Comparison of ENCODE assay signal across 12 cellular contexts in genomic region chr12:89454080-89454848, GRCh38.
DNase-seq lines count a peak whose midpoint lies in the region; ATAC-seq, FAIRE-seq and TF ChIP-seq lines count a peak whose summit lies in the region.
"Had no signal": no experiment of that assay in that cellular context is flagged by ENCODE, and none has a peak within 500 bp of the region (broad histone marks: within the 10 kb centered on the region; RNA-seq: fewer than 3 reads in every experiment).

No MANE protein-coding gene starts in this region.

- H3K36me3 Mint-ChIP-seq in H9 (ENCODE audit: insufficient read depth in 1 of 3, low read depth in 3 of 3), result no peaks in the 10 kb centered on the region
- H3K36me3 Mint-ChIP-seq in central memory CD8-positive, alpha-beta T cell (ENCODE audit: insufficient read depth), result peaks cover 6% of the 10 kb centered on the region
- H3K36me3 Mint-ChIP-seq in stimulated activated naive B cell treated with anti-CD40 and anti-IgM and Interleukin-4, amounts not matched to agents 10 μg/mL and 1 μg/mL and 100 μg/mL, for 72 hours, result peaks cover 0 to 7% of the 10 kb centered on the region in 2 donors

- no peak overlapping the region for H2AFZ ChIP-seq in H9 (ENCODE audit: low read length)

- H2BK20ac ChIP-seq in H9 (ENCODE audit: low read depth, low read length, poor library complexity, severe bottlenecking), result no peak overlapping the region

- H2BK12ac ChIP-seq in H9 (ENCODE audit: insufficient read length, low read depth, low read length), result no peak overlapping the region

- DNase-seq in H9 (peak; percentile 34), kidney (no peak), HUDEP-2 (lab: John Stamatoyannopoulos, UW; ENCODE audit: unreplicated experiment in 76 of 76) (no peak)
- DNase-seq in central memory CD8-positive, alpha-beta T cell (ENCODE audit: low spot score in 2 of 2), result no peak
- DNase-seq in stimulated activated naive B cell treated with anti-CD40 and anti-IgM and Interleukin-4, amounts not matched to agents 10 μg/mL and 1 μg/mL and 100 μg/mL, for 72 hours, result no peak
- no peak for DNase-seq in effector CD4-positive, alpha-beta T cell
- DNase-seq: activated CD4-positive, CD25-positive, alpha-beta regulatory T cell treated with anti-CD3 and anti-CD28 coated beads, Interleukin-2, amount 50 U/mL, for 72 hours; DMS79 treated with DMSO at 0.1 percent for 48 hours had no signal

- no peak overlapping the region for H3K4me3 ChIP-seq in kidney (ENCODE audit: low read length in 2 of 2)

- H3K27me3 Mint-ChIP-seq in H9 (ENCODE audit: low read depth), result no peaks in the 10 kb centered on the region
- no peaks in the 10 kb centered on the region for H3K27me3 Mint-ChIP-seq in central memory CD8-positive, alpha-beta T cell
- H3K27me3 Mint-ChIP-seq in stimulated activated naive B cell treated with anti-CD40 and anti-IgM and Interleukin-4, amounts not matched to agents 10 μg/mL and 1 μg/mL and 100 μg/mL, for 72 hours, result no peaks in the 10 kb centered on the region
- H3K27me3 Mint-ChIP-seq: activated naive CD8-positive, alpha-beta T cell had no signal

- H3K79me2 ChIP-seq in H9 (ENCODE audit: insufficient read depth, low read length), result no peaks in the 10 kb centered on the region

- no peak for FAIRE-seq in kidney (lab: Jason Lieb, UNC)
- FAIRE-seq: urothelium cell line had no signal

- no peak overlapping the region for H3K4ac ChIP-seq in H9 (ENCODE audit: low read depth, low read length)

- no peaks in the 10 kb centered on the region for H3K9me3 Mint-ChIP-seq in H9
- H3K9me3 Mint-ChIP-seq in central memory CD8-positive, alpha-beta T cell, result no peaks in the 10 kb centered on the region
- no peaks in the 10 kb centered on the region for H3K9me3 Mint-ChIP-seq in stimulated activated naive B cell treated with anti-CD40 and anti-IgM and Interleukin-4, amounts not matched to agents 10 μg/mL and 1 μg/mL and 100 μg/mL, for 72 hours

- H3K18ac ChIP-seq in H9 (ENCODE audit: insufficient read length, low read depth, low read length), result no peak overlapping the region

- no peak overlapping the region for H3K56ac ChIP-seq in H9 (ENCODE audit: insufficient read length, low read depth, low read length)

- H4K91ac ChIP-seq in H9 (ENCODE audit: insufficient read length, low read depth, low read length), result no peak overlapping the region

- peak overlapping the region in 1 of 3 experiments; percentile 68; a peak in 1 of 7 replicates for H3K27ac Mint-ChIP-seq in H9
- peak overlapping the region; percentile 6 for H3K27ac Mint-ChIP-seq in central memory CD8-positive, alpha-beta T cell (ENCODE audit: low read depth)
- peak overlapping the region; percentile 42 for H3K27ac Mint-ChIP-seq in stimulated activated naive B cell treated with anti-CD40 and anti-IgM and Interleukin-4, amounts not matched to agents 10 μg/mL and 1 μg/mL and 100 μg/mL, for 72 hours
- H3K27ac Mint-ChIP-seq: activated naive CD8-positive, alpha-beta T cell had no signal

- no peak overlapping the region for H4K5ac ChIP-seq in H9 (ENCODE audit: insufficient read length, low read depth, low read length)

- WGBS in H9 (ENCODE audit: extremely low coverage, insufficient read length, low lambda C conversion rate), result no CpG with 5 or more reads among the region's 7 CpGs

- no peak overlapping the region for H3T11ph ChIP-seq in H9 (ENCODE audit: low read length)

- no peak overlapping the region for H2AK5ac ChIP-seq in H9 (ENCODE audit: insufficient read length, low read length)

- no peak overlapping the region for H3K14ac ChIP-seq in H9 (ENCODE audit: insufficient read depth, low read length)

- H3K4me2 ChIP-seq in H9 (ENCODE audit: insufficient read depth, insufficient read length, low read length), result no peak overlapping the region

- H2BK5ac ChIP-seq in H9 (ENCODE audit: insufficient read length, low read length), result no peak overlapping the region

- H3K9me3 ChIP-seq in H9 (ENCODE audit: control insufficient read depth, low read depth, low read length) (no peaks in the 10 kb centered on the region), kidney (ENCODE audit: control insufficient read depth in 1 of 2, low read length in 2 of 2) (no peaks in the 10 kb centered on the region)

- H3K23me2 ChIP-seq in H9 (ENCODE audit: insufficient read length, low read depth, low read length, poor library complexity, severe bottlenecking), result no peaks in the 10 kb centered on the region

- H3K79me1 ChIP-seq in H9 (ENCODE audit: insufficient read depth, low read depth, low read length, poor library complexity, severe bottlenecking), result no peaks in the 10 kb centered on the region

- no peak overlapping the region for H4K8ac ChIP-seq in H9 (replicated peaks; ENCODE audit: insufficient read length, low read depth, low read length)

- peak overlapping the region in 1 of 2 experiments; percentile 1; a peak in 2 of 5 replicates for H3K4me3 Mint-ChIP-seq in H9
- no peak overlapping the region for H3K4me3 Mint-ChIP-seq in central memory CD8-positive, alpha-beta T cell
- no peak overlapping the region for H3K4me3 Mint-ChIP-seq in stimulated activated naive B cell treated with anti-CD40 and anti-IgM and Interleukin-4, amounts not matched to agents 10 μg/mL and 1 μg/mL and 100 μg/mL, for 72 hours
- H3K4me3 Mint-ChIP-seq: activated naive CD8-positive, alpha-beta T cell had no signal

- no peak overlapping the region for H3K23ac ChIP-seq in H9 (ENCODE audit: insufficient read length, low read depth, low read length)

- no peak overlapping the region for H3K9ac ChIP-seq in H9 (ENCODE audit: extremely low read depth, insufficient read length, low read length)
- H3K9ac ChIP-seq in kidney (ENCODE audit: low read length in 2 of 2), result no peak overlapping the region

- TF ChIP-seq CTCF in H9 (conservative IDR thresholded peaks at IDR 0.05), result no peak
- no peak for TF ChIP-seq CTCF in kidney (IDR thresholded peaks at IDR 0.05; ENCODE audit: borderline replicate concordance, extremely low read depth, insufficient read depth)

- no peaks in the 10 kb centered on the region for H3K36me3 ChIP-seq in kidney (ENCODE audit: control insufficient read depth in 1 of 2, insufficient read depth in 2 of 2, low read length in 2 of 2)

- H3K27ac ChIP-seq in H9 (ENCODE audit: insufficient read length, low read depth, low read length) (no peak overlapping the region), kidney (ENCODE audit: low read depth in 2 of 2, low read length in 2 of 2) (peak overlapping the region; percentile 18 to 48)

- H2BK15ac ChIP-seq in H9 (ENCODE audit: low read depth, low read length), result no peak overlapping the region

- H3K4me1 ChIP-seq in H9 (ENCODE audit: insufficient read depth, low read length) (peaks cover 9% of the 10 kb centered on the region; the same call in 1 of the 2 replicates), kidney (ENCODE audit: control insufficient read depth in 1 of 2, insufficient read depth in 1 of 2, low read depth in 1 of 2, low read length in 2 of 2) (peaks cover 16 to 25% of the 10 kb centered on the region in 2 donors)

- H4K20me1 ChIP-seq in H9 (ENCODE audit: control insufficient read depth, insufficient read depth, insufficient read length), result no peaks in the 10 kb centered on the region

- no peak for ATAC-seq in central memory CD8-positive, alpha-beta T cell (replicated peaks; ENCODE audit: extremely low read depth, poor library complexity, severe bottlenecking)
- no peak for ATAC-seq in stimulated activated naive B cell treated with anti-CD40 and anti-IgM and Interleukin-4, amounts not matched to agents 10 μg/mL and 1 μg/mL and 100 μg/mL, for 72 hours (replicated peaks)
- ATAC-seq in HG03097 (IDR thresholded peaks at IDR 0.05; ENCODE audit: low FRiP score, unreplicated experiment), result no peak
- no peak for ATAC-seq in GM19463 (IDR thresholded peaks at IDR 0.05; ENCODE audit: unreplicated experiment)

- peaks cover 29 to 33% of the 10 kb centered on the region in 2 experiments for H3K4me1 Mint-ChIP-seq in H9
- H3K4me1 Mint-ChIP-seq in central memory CD8-positive, alpha-beta T cell, result peaks cover 19% of the 10 kb centered on the region
- H3K4me1 Mint-ChIP-seq in stimulated activated naive B cell treated with anti-CD40 and anti-IgM and Interleukin-4, amounts not matched to agents 10 μg/mL and 1 μg/mL and 100 μg/mL, for 72 hours, result peaks cover 5 to 6% of the 10 kb centered on the region in 2 donors

- H3K27me3 ChIP-seq in H9 (ENCODE audit: insufficient read depth, low read length), result no peaks in the 10 kb centered on the region

- intact Hi-C loops in kidney (cut with DNase I), result loop anchor here (5.0 kb wide), 1 partner anchor 397 kb away; no protein-coding TSS in a partner anchor

- no peak overlapping the region for H2BK120ac ChIP-seq in H9 (ENCODE audit: low read depth, low read length, poor library complexity, severe bottlenecking)
